In the genomic region with DNA sequence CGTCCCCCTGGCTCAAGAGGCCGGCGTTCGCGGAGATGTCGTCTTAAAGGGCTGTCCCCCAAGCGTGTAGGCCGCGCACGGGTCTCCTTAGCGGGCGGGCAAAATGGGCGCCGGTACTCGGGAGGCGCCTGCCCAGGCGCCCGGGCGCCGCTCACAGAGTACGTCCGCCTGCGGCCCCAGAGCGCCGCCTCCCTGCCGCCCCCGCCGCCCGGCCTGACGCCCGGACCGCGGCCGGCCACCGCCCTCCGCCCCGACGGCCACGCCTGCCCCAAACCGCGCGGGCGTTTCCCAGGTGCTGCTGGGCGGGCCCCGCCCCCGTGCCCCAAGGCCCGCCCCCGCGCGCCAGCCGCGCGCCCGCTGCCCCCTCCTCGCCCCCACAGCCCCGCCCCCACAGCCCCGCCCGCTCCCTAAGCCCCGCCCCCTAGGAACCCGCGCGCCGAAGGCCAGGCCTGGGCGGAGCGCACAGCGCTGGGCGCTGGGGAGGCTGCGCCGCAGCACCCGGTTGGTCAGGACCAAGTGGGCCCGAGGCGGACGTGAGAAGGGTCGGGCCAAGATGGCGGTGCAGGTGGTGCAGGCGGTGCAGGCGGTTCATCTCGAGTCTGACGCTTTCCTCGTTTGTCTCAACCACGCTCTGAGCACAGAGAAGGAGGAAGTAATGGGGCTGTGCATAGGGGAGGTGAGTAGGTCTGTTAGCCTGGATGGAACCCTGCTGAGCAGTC, we compare ENCODE assay signal across 8 cellular contexts. TPM values are rescaled to one million over a fixed set of nuclear protein-coding genes. Genes with fewer than 3 reads are reported as not detected.
DNase-seq lines count a peak whose midpoint lies in the region; ATAC-seq and TF ChIP-seq lines count a peak whose summit lies in the region.

Gene BRCC3 (plus strand): TSS at position 534 of the 719 bp plus-strand sequence. CDS start 20 bp downstream, at position 554.
A gene with protein sequence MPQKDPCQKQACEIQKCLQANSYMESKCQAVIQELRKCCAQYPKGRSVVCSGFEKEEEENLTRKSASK (minus strand): TSS at position 162 of the 719 bp plus-strand sequence. CDS start 7,113 bp downstream, outside the sequence.
A gene with protein sequence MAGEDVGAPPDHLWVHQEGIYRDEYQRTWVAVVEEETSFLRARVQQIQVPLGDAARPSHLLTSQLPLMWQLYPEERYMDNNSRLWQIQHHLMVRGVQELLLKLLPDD (minus strand): TSS at position 162 of the 719 bp plus-strand sequence. CDS start 5,126 bp downstream, outside the sequence.

- no peaks in the 10 kb centered on the region for H3K9me3 Mint-ChIP-seq in activated naive CD8-positive, alpha-beta T cell treated with anti-CD3 and anti-CD28 coated beads, Interleukin-2, amount 50 U/mL, for 24 hours
- H3K9me3 Mint-ChIP-seq in type B pancreatic cell: no peaks in the 10 kb centered on the region

- TF ChIP-seq CTCF in GM12865 (IDR thresholded peaks at IDR 0.05; ENCODE audit: insufficient read depth, low read depth, low read length, missing control alignments) (no peak), heart left ventricle (IDR thresholded peaks at IDR 0.05) (no peak), type B pancreatic cell (conservative IDR thresholded peaks at IDR 0.05) (no peak)

- H3K27ac Mint-ChIP-seq in activated naive CD8-positive, alpha-beta T cell treated with anti-CD3 and anti-CD28 coated beads, Interleukin-2, amount 50 U/mL, for 24 hours: peak within 1 kb of the TSS; percentile 94
- H3K27ac Mint-ChIP-seq in type B pancreatic cell: peak within 1 kb of the TSS; percentile 85

- H3K27ac ChIP-seq in heart left ventricle: peak within 1 kb of the TSS; percentile 57 to 94 (median 87)

- peak within 1 kb of the TSS; percentile 86 for H3K4me3 ChIP-seq in GM12865 (ENCODE audit: low read depth, low read length)
- H3K4me3 ChIP-seq in heart left ventricle: peak within 1 kb of the TSS; percentile 51 to 94 (median 71)

- no peaks in the 10 kb centered on the region for H3K27me3 Mint-ChIP-seq in activated naive CD8-positive, alpha-beta T cell treated with anti-CD3 and anti-CD28 coated beads, Interleukin-2, amount 50 U/mL, for 24 hours
- no peaks in the 10 kb centered on the region for H3K27me3 Mint-ChIP-seq in type B pancreatic cell

- intact Hi-C loops in heart left ventricle (cut with DNase I) (no loop called here), posterior cingulate gyrus (cut with DNase I) (loop anchor here (5.0 to 10.0 kb wide), 2 partner anchors 44 to 144 kb away; partner anchors contain the start of genes FUNDC2 and VBP1)

- ATAC-seq in HG02642 (IDR thresholded peaks at IDR 0.05; ENCODE audit: poor library complexity, unreplicated experiment) (peak; percentile 92), heart left ventricle (peak; percentile 93 to 98 (median 96))
- peak; percentile 95 for ATAC-seq in activated naive CD8-positive, alpha-beta T cell treated with anti-CD3 and anti-CD28 coated beads, Interleukin-2, amount 50 U/mL, for 24 hours

- peaks cover 34% of the 10 kb centered on the region for H3K36me3 Mint-ChIP-seq in activated naive CD8-positive, alpha-beta T cell treated with anti-CD3 and anti-CD28 coated beads, Interleukin-2, amount 50 U/mL, for 24 hours (ENCODE audit: low read depth)
- H3K36me3 Mint-ChIP-seq in type B pancreatic cell: no peaks in the 10 kb centered on the region

- H3K27me3 ChIP-seq in heart left ventricle: no peaks in the 10 kb centered on the region

- peak within 1 kb of the TSS; percentile 91 for H3K4me3 Mint-ChIP-seq in activated naive CD8-positive, alpha-beta T cell treated with anti-CD3 and anti-CD28 coated beads, Interleukin-2, amount 50 U/mL, for 24 hours
- peak within 1 kb of the TSS; percentile 92 for H3K4me3 Mint-ChIP-seq in type B pancreatic cell

- no peaks in the 10 kb centered on the region for H3K9me3 ChIP-seq in heart left ventricle

- peaks cover 0 to 28% (median 9%) of the 10 kb centered on the region in 12 donors for H3K4me1 ChIP-seq in heart left ventricle

- 1 to 35% (median 17%) methylated on average over 25 to 81 of the region's 81 CpGs for WGBS in heart left ventricle, 4 donors

- peak; percentile 92 for DNase-seq in GM12865 (ENCODE audit: low read depth)
- peak; percentile 96 for DNase-seq in NCI-H1105 treated with DMSO at 0.1 percent for 48 hours (lab: John Stamatoyannopoulos, UW)
- peak; percentile 80 for DNase-seq in SW480 (ENCODE audit: low spot score)
- peak; percentile 77 for DNase-seq in activated naive CD8-positive, alpha-beta T cell treated with anti-CD3 and anti-CD28 coated beads, Interleukin-2, amount 50 U/mL, for 24 hours
- peak; percentile 81 to 91 (median 87) for DNase-seq in heart left ventricle
- DNase-seq in posterior cingulate gyrus: peak; percentile 63 to 97 (median 76)
- DNase-seq in type B pancreatic cell (ENCODE audit: extremely low spot score, unreplicated experiment): peak; percentile 83

- peaks cover 62% of the 10 kb centered on the region for H3K4me1 Mint-ChIP-seq in activated naive CD8-positive, alpha-beta T cell treated with anti-CD3 and anti-CD28 coated beads, Interleukin-2, amount 50 U/mL, for 24 hours
- no peaks in the 10 kb centered on the region for H3K4me1 Mint-ChIP-seq in type B pancreatic cell (ENCODE audit: unreplicated experiment)

- peaks cover 0 to 27% (median 10%) of the 10 kb centered on the region in 9 donors for H3K36me3 ChIP-seq in heart left ventricle

- TF ChIP-seq POLR2A in heart left ventricle (IDR thresholded peaks at IDR 0.05): peak in 1 of 2 donors; percentile 45

RNA-seq across cellular contexts. Expression of gene BRCC3, which starts in this region (rescaled TPM):
- 10 to 100 TPM in 8 of 9 donors, 1 to 10 TPM in 1; 7.9 to 18.7 (median 16.6) TPM for total RNA-seq in heart left ventricle
- polyA plus RNA-seq in heart left ventricle: 10 to 100 TPM in 1 of 2 donors, 1 to 10 TPM in 1; 3.6 to 15.0 TPM
- 29.8 TPM in 2 replicates for total RNA-seq in type B pancreatic cell (ENCODE audit: low replicate concordance)

RNA-seq across cellular contexts. Expression of the second gene that starts in this region (rescaled TPM):
- total RNA-seq in heart left ventricle (10 to 100 TPM; 14.4 to 74.3 (median 21.0) TPM), type B pancreatic cell (ENCODE audit: low replicate concordance) (5.7 and 7.1 TPM in 2 replicates)
- polyA plus RNA-seq in heart left ventricle: 10 to 100 TPM; 26.1 to 53.0 TPM

RNA-seq across cellular contexts. Expression of the third gene that starts in this region (rescaled TPM):
- total RNA-seq in heart left ventricle: 10 to 100 TPM in 7 of 9 donors, under 1 TPM in 2; 0.24 to 60.0 (median 44.8) TPM
- polyA plus RNA-seq in heart left ventricle: 100 to 1,000 TPM in 1 of 2 donors, 10 to 100 TPM in 1; 13.8 to 185 TPM
- 10.2 and 19.0 TPM in 2 replicates for total RNA-seq in type B pancreatic cell (ENCODE audit: low replicate concordance)

Comparison
In these comparisons a context has a peak if more than half of its experiments do, and no peak if none do; other contexts are left out.
1. Peak in every context shown above with its lines: DNase-seq, ATAC-seq, H3K4me3 ChIP-seq and H3K27ac ChIP-seq.